In the genomic region with DNA sequence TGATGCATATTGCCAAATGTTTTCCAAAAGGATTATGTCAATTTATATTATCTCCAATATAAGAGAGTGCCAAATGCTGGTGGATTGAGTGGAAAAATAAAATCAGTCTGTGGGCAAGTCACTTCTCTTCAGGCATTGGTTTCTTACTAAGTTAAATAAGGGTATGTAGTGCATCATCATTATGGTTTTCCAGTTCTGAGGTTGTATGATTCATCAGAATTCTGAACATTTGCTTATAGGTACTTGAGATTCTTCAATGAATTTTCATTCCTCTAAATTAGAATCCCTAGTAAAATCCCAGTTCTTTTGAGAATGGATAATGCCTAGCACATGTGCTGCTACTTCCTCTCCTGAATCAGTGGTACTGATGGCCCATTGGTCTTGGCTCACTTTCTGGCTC, we compare ENCODE assay signal across 15 cellular contexts.
A peak's percentile ranks its signal among the peaks of the same experiment; 100 is the strongest.
DNase-seq lines count a peak whose midpoint lies in the region; ATAC-seq, FAIRE-seq and TF ChIP-seq lines count a peak whose summit lies in the region.
"Had no signal": no experiment of that assay in that cellular context is flagged by ENCODE, and none has a peak within 500 bp of the region (broad histone marks: within the 10 kb centered on the region; RNA-seq: fewer than 3 reads in every experiment).

No MANE protein-coding gene starts in this region.

- no peak for ATAC-seq in GM21576 (IDR thresholded peaks at IDR 0.05; ENCODE audit: unreplicated experiment)
- ATAC-seq: HepG2 had no signal

- no peak for TF ChIP-seq CTCF in astrocyte (IDR thresholded peaks at IDR 0.05; ENCODE audit: insufficient read depth, low read depth, low read length)
- no peak for TF ChIP-seq CTCF in fibroblast of mammary gland (conservative IDR thresholded peaks at IDR 0.05; ENCODE audit: control insufficient read depth, insufficient read depth, low read depth, low read length)

- H3K79me2 ChIP-seq in astrocyte (ENCODE audit: insufficient read depth, low read length): no peaks in the 10 kb centered on the region

- H2AFZ ChIP-seq in astrocyte (ENCODE audit: low read depth, low read length): no peak overlapping the region
- H2AFZ ChIP-seq in neuronal stem cell (ENCODE audit: low read length): no peak overlapping the region
- H2AFZ ChIP-seq: GM23248 had no signal

- peaks cover 3% of the 10 kb centered on the region for H3K9me3 Mint-ChIP-seq in astrocyte (ENCODE audit: unreplicated experiment)
- H3K9me3 Mint-ChIP-seq: CD4-positive, alpha-beta T cell had no signal

- H3K23ac ChIP-seq in neuronal stem cell (ENCODE audit: low read depth, low read length, poor library complexity): peak overlapping the region; percentile 47

- H4K20me1 ChIP-seq in astrocyte (ENCODE audit: insufficient read depth, low read length): no peaks in the 10 kb centered on the region

- peaks cover 2% of the 10 kb centered on the region for H3K36me3 Mint-ChIP-seq in astrocyte (ENCODE audit: low read depth, unreplicated experiment)

- no peak for FAIRE-seq in astrocyte (lab: Jason Lieb, UNC)
- FAIRE-seq: D721Med, HepG2 had no signal

- H2BK12ac ChIP-seq in neuronal stem cell (ENCODE audit: low read length): no peak overlapping the region

- H3K27ac ChIP-seq in astrocyte (ENCODE audit: low read depth, low read length) (no peak overlapping the region), neuronal stem cell (replicated peaks; ENCODE audit: low read length) (no peak overlapping the region)
- H3K27ac ChIP-seq: C4-2B, GM23248 had no signal

- H3K4me1 Mint-ChIP-seq in astrocyte (ENCODE audit: low read depth, unreplicated experiment): no peaks in the 10 kb centered on the region

- no peak overlapping the region for H2BK120ac ChIP-seq in neuronal stem cell (ENCODE audit: low read depth, low read length)

- no peaks in the 10 kb centered on the region for H3K27me3 ChIP-seq in astrocyte (ENCODE audit: insufficient read depth, low read length)
- H3K27me3 ChIP-seq in neuronal stem cell (ENCODE audit: control insufficient read depth in 3 of 3, insufficient read depth in 3 of 3, low read depth in 1 of 3, low read length in 3 of 3): no peaks in the 10 kb centered on the region

- no peak overlapping the region for H3K27ac Mint-ChIP-seq in astrocyte (ENCODE audit: unreplicated experiment)
- H3K27ac Mint-ChIP-seq: CD4-positive, alpha-beta T cell had no signal

- H3K4me3 ChIP-seq in astrocyte (ENCODE audit: insufficient read depth, low read depth, low read length) (no peak overlapping the region), fibroblast of mammary gland (ENCODE audit: control insufficient read depth, low read depth, low read length) (no peak overlapping the region), neuronal stem cell (ENCODE audit: low read length in 2 of 2) (no peak overlapping the region)
- H3K4me3 ChIP-seq: GM23248, HAP-1 had no signal

- no peak overlapping the region for H3K14ac ChIP-seq in neuronal stem cell (ENCODE audit: low read length)

- H2AK5ac ChIP-seq in neuronal stem cell (ENCODE audit: low read depth, low read length): no peak overlapping the region

- H4K91ac ChIP-seq in neuronal stem cell (ENCODE audit: low read depth, low read length, poor library complexity): no peak overlapping the region

- H3K4me1 ChIP-seq in astrocyte (ENCODE audit: insufficient read depth, low read length) (no peaks in the 10 kb centered on the region), neuronal stem cell (ENCODE audit: control insufficient read depth in 2 of 2, insufficient read depth in 1 of 2, low read depth in 1 of 2, low read length in 2 of 2) (no peaks in the 10 kb centered on the region)
- H3K4me1 ChIP-seq: Caco-2, HAP-1 had no signal

- H3K79me1 ChIP-seq in neuronal stem cell (ENCODE audit: low read depth, low read length): no peaks in the 10 kb centered on the region

- no peak overlapping the region for H3K4me3 Mint-ChIP-seq in astrocyte (ENCODE audit: unreplicated experiment)
- H3K4me3 Mint-ChIP-seq: CD4-positive, alpha-beta T cell had no signal

- peaks cover 18% of the 10 kb centered on the region for H3K27me3 Mint-ChIP-seq in astrocyte (ENCODE audit: low read depth, unreplicated experiment)

- H3K36me3 ChIP-seq in astrocyte (ENCODE audit: insufficient read depth, low read length) (no peaks in the 10 kb centered on the region), neuronal stem cell (replicated peaks in 1 of 2; ENCODE audit: control insufficient read depth in 2 of 2, insufficient read depth in 2 of 2, low read length in 2 of 2) (no peaks in the 10 kb centered on the region)
- H3K36me3 ChIP-seq: HAP-1 had no signal

- H4K8ac ChIP-seq in neuronal stem cell (ENCODE audit: low read depth, low read length): no peak overlapping the region

- H2BK5ac ChIP-seq in neuronal stem cell (ENCODE audit: low read length): no peak overlapping the region

- H3K4ac ChIP-seq in neuronal stem cell (ENCODE audit: low read length): no peak overlapping the region

- H2BK15ac ChIP-seq in neuronal stem cell (ENCODE audit: low read length): peak overlapping the region; percentile 53

- no peak overlapping the region for H3K18ac ChIP-seq in neuronal stem cell (ENCODE audit: low read length)

- DNase-seq in astrocyte (ENCODE audit: low read depth) (peak; percentile 64), fibroblast of mammary gland (ENCODE audit: low read depth) (peak; percentile 49), neuronal stem cell (ENCODE audit: low spot score) (no peak), anterior cingulate cortex (lab: John Stamatoyannopoulos, UW) (no peak), T-helper 1 cell (no peak)
- DNase-seq: AML-193; Caco-2; CD4-positive, alpha-beta T cell; GDM1; GM23248 had no signal

- H3K4me2 ChIP-seq in astrocyte (ENCODE audit: low read length): no peak overlapping the region
- H3K4me2 ChIP-seq in neuronal stem cell (ENCODE audit: insufficient read depth, low read length, poor library complexity, severe bottlenecking): no peak overlapping the region

- no peak overlapping the region for H3K9ac ChIP-seq in astrocyte (ENCODE audit: low read length)
- H3K9ac ChIP-seq in neuronal stem cell (ENCODE audit: low read depth, low read length, poor library complexity): peak overlapping the region; percentile 30
- H3K9ac ChIP-seq: GM23248 had no signal

- H3K9me3 ChIP-seq in astrocyte (ENCODE audit: insufficient read depth, low read depth, low read length) (no peaks in the 10 kb centered on the region), neuronal stem cell (replicated peaks in 1 of 2; ENCODE audit: control insufficient read depth in 2 of 2, insufficient read depth in 1 of 2, low read depth in 1 of 2, low read length in 2 of 2) (no peaks in the 10 kb centered on the region)
- H3K9me3 ChIP-seq: Caco-2, HAP-1 had no signal

Comparison
In these comparisons a context has a peak if more than half of its experiments do, and no peak if none do; other contexts are left out.
1. DNase-seq: peak in astrocyte (single experiment) and fibroblast of mammary gland (single experiment); none in neuronal stem cell (single experiment), anterior cingulate cortex (0 of 58) and T-helper 1 cell (0 of 5).